1 cellular context compared by ENCODE assay signal in the genomic region with DNA sequence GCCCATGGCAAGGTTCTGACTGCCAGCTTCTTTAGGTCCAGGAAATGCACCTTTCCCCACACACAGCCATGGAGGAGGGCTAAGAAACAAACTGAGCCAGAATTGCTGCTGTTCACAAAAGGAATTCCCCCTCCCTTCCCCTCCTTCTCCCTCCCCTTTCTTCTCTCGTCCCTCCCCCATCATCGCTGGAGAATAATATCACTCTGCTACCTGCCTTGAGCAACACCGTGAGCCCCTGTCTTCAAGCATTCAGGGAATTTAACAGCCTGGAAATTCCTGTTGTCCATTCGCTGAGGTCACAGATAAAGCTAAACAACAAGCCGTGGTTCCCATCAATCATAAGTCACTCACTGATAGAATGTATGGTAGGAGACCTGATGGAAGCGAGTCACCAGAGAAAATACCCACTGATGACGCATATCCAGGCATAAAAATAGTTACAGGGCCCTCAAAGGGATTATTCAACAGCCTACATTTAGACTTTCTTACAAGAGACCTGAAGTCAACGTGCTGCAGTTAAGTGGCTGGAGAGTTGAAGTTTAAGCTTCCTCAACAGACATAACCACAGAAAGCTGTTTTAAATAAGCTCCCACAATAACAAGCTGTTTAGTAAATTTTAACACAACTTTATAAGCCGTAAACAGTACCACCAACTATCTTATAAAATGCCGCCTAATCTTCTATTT.
TF ChIP-seq lines count a peak whose summit lies in the region.

No MANE protein-coding gene starts in this region.

TF ChIP-seq in SK-N-SH, 30 proteins besides CTCF, POLR2A, EP300 and RAD21 (continued from another document):
- TF ChIP-seq, protein P1, sequence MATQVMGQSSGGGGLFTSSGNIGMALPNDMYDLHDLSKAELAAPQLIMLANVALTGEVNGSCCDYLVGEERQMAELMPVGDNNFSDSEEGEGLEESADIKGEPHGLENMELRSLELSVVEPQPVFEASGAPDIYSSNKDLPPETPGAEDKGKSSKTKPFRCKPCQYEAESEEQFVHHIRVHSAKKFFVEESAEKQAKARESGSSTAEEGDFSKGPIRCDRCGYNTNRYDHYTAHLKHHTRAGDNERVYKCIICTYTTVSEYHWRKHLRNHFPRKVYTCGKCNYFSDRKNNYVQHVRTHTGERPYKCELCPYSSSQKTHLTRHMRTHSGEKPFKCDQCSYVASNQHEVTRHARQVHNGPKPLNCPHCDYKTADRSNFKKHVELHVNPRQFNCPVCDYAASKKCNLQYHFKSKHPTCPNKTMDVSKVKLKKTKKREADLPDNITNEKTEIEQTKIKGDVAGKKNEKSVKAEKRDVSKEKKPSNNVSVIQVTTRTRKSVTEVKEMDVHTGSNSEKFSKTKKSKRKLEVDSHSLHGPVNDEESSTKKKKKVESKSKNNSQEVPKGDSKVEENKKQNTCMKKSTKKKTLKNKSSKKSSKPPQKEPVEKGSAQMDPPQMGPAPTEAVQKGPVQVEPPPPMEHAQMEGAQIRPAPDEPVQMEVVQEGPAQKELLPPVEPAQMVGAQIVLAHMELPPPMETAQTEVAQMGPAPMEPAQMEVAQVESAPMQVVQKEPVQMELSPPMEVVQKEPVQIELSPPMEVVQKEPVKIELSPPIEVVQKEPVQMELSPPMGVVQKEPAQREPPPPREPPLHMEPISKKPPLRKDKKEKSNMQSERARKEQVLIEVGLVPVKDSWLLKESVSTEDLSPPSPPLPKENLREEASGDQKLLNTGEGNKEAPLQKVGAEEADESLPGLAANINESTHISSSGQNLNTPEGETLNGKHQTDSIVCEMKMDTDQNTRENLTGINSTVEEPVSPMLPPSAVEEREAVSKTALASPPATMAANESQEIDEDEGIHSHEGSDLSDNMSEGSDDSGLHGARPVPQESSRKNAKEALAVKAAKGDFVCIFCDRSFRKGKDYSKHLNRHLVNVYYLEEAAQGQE (IDR thresholded peaks at IDR 0.05; ENCODE audit: low read depth, low read length) = no peak
- TF ChIP-seq FOXJ3 (CRISPR knock-in tag; IDR thresholded peaks at IDR 0.05) (no peak), NRF1 (IDR thresholded peaks at IDR 0.05; ENCODE audit: low read depth, low read length) (no peak), FOXM1 (IDR thresholded peaks at IDR 0.05; ENCODE audit: low read depth) (no peak), YY1 (IDR thresholded peaks at IDR 0.05; ENCODE audit: low read depth) (no peak), TCF12 (IDR thresholded peaks at IDR 0.05) (peak; percentile 89), SMC3 (IDR thresholded peaks at IDR 0.05; ENCODE audit: low read depth, low read length) (no peak; the same call in 1 of the 2 replicates), EZH2phosphoT487 (IDR thresholded peaks at IDR 0.05; ENCODE audit: borderline replicate concordance, low read depth) (no peak), GABPA (IDR thresholded peaks at IDR 0.05; ENCODE audit: low read depth) (no peak), SIN3A (IDR thresholded peaks at IDR 0.05; ENCODE audit: borderline replicate concordance, low read depth, low read length) (no peak), RCOR1 (IDR thresholded peaks at IDR 0.05; ENCODE audit: low read length) (no peak), CHD2 (IDR thresholded peaks at IDR 0.05; ENCODE audit: low read length, partially characterized antibody) (no peak), TEAD4 (IDR thresholded peaks at IDR 0.05; ENCODE audit: borderline replicate concordance, insufficient read depth) (peak; percentile 90), POLR2AphosphoS5 (IDR thresholded peaks at IDR 0.05; ENCODE audit: low read depth, low read length) (peak; percentile 59; the same call in 1 of the 2 replicates), JUND (IDR thresholded peaks at IDR 0.05) (peak; percentile 85), MEF2A (IDR thresholded peaks at IDR 0.05; ENCODE audit: borderline replicate concordance, low read depth) (peak; percentile 100)
- TF ChIP-seq, protein P2, sequence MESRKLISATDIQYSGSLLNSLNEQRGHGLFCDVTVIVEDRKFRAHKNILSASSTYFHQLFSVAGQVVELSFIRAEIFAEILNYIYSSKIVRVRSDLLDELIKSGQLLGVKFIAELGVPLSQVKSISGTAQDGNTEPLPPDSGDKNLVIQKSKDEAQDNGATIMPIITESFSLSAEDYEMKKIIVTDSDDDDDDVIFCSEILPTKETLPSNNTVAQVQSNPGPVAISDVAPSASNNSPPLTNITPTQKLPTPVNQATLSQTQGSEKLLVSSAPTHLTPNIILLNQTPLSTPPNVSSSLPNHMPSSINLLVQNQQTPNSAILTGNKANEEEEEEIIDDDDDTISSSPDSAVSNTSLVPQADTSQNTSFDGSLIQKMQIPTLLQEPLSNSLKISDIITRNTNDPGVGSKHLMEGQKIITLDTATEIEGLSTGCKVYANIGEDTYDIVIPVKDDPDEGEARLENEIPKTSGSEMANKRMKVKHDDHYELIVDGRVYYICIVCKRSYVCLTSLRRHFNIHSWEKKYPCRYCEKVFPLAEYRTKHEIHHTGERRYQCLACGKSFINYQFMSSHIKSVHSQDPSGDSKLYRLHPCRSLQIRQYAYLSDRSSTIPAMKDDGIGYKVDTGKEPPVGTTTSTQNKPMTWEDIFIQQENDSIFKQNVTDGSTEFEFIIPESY (IDR thresholded peaks at IDR 0.05; ENCODE audit: borderline replicate concordance, low read depth) = peak; percentile 59; the same call in 1 of the 2 replicates
- TF ChIP-seq, protein P3, sequence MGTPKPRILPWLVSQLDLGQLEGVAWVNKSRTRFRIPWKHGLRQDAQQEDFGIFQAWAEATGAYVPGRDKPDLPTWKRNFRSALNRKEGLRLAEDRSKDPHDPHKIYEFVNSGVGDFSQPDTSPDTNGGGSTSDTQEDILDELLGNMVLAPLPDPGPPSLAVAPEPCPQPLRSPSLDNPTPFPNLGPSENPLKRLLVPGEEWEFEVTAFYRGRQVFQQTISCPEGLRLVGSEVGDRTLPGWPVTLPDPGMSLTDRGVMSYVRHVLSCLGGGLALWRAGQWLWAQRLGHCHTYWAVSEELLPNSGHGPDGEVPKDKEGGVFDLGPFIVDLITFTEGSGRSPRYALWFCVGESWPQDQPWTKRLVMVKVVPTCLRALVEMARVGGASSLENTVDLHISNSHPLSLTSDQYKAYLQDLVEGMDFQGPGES (IDR thresholded peaks at IDR 0.05; ENCODE audit: low read depth, low read length) = no peak
- TF ChIP-seq, protein P4, sequence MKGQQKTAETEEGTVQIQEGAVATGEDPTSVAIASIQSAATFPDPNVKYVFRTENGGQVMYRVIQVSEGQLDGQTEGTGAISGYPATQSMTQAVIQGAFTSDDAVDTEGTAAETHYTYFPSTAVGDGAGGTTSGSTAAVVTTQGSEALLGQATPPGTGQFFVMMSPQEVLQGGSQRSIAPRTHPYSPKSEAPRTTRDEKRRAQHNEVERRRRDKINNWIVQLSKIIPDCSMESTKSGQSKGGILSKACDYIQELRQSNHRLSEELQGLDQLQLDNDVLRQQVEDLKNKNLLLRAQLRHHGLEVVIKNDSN (IDR thresholded peaks at IDR 0.05; ENCODE audit: borderline replicate concordance, low read depth) = no peak
- TF ChIP-seq, protein P5, sequence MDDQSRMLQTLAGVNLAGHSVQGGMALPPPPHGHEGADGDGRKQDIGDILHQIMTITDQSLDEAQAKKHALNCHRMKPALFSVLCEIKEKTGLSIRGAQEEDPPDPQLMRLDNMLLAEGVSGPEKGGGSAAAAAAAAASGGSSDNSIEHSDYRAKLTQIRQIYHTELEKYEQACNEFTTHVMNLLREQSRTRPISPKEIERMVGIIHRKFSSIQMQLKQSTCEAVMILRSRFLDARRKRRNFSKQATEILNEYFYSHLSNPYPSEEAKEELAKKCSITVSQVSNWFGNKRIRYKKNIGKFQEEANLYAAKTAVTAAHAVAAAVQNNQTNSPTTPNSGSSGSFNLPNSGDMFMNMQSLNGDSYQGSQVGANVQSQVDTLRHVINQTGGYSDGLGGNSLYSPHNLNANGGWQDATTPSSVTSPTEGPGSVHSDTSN (IDR thresholded peaks at IDR 0.05) = peak; percentile 96
- TF ChIP-seq, protein P6, sequence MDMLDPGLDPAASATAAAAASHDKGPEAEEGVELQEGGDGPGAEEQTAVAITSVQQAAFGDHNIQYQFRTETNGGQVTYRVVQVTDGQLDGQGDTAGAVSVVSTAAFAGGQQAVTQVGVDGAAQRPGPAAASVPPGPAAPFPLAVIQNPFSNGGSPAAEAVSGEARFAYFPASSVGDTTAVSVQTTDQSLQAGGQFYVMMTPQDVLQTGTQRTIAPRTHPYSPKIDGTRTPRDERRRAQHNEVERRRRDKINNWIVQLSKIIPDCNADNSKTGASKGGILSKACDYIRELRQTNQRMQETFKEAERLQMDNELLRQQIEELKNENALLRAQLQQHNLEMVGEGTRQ (IDR thresholded peaks at IDR 0.05; ENCODE audit: borderline replicate concordance, low read depth, low read length) = no peak
- TF ChIP-seq, protein P7, sequence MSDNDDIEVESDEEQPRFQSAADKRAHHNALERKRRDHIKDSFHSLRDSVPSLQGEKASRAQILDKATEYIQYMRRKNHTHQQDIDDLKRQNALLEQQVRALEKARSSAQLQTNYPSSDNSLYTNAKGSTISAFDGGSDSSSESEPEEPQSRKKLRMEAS (IDR thresholded peaks at IDR 0.05; ENCODE audit: low read depth) = 0 out of 2 replicates have a peak, but pooled peaks have one; percentile 39
